13 cellular contexts compared by ENCODE assay signal in genomic region chr19:49364083-49364687, GRCh38. TPM values are rescaled to one million over a fixed set of nuclear protein-coding genes. Genes with fewer than 3 reads are reported as not detected.
DNase-seq lines count a peak whose midpoint lies in the region; ATAC-seq, FAIRE-seq and TF ChIP-seq lines count a peak whose summit lies in the region.
"Had no signal": no experiment of that assay in that cellular context is flagged by ENCODE, and none has a peak within 500 bp of the region (broad histone marks: within the 10 kb centered on the region; RNA-seq: fewer than 3 reads in every experiment).

No MANE protein-coding gene starts in this region.

- DNase-seq in K562 (ENCODE audit: extremely low read depth in 1 of 4, low spot score in 3 of 4) (peak in 2 of 4 experiments; percentile 50 to 53), right lobe of liver (no peak), A172 (ENCODE audit: low spot score) (no peak), endothelial cell (ENCODE audit: low spot score) (no peak), LoVo (ENCODE audit: low spot score) (no peak)
- no peak for DNase-seq in stimulated activated naive B cell treated with anti-CD40 and anti-IgM and Interleukin-4, amounts not matched to agents 10 μg/mL and 1 μg/mL and 100 μg/mL, for 72 hours
- DNase-seq in T-helper 2 cell treated with Interferon-gamma antibody and Interleukin-4, amounts not matched to agents 5 μg/mL and 100 μg/mL, for 36 hours (ENCODE audit: low spot score): no peak
- DNase-seq: GDM1, NCI-H345 had no signal

- peak overlapping the region; percentile 26 for H3K27ac Mint-ChIP-seq in stimulated activated naive B cell treated with anti-CD40 and anti-IgM and Interleukin-4, amounts not matched to agents 10 μg/mL and 1 μg/mL and 100 μg/mL, for 72 hours
- no peak overlapping the region for H3K27ac Mint-ChIP-seq in endothelial cell (ENCODE audit: unreplicated experiment)
- no peak overlapping the region for H3K27ac Mint-ChIP-seq in T-helper 2 cell treated with Interferon-gamma antibody and Interleukin-4, amounts not matched to agents 5 μg/mL and 100 μg/mL, for 36 hours
- H3K27ac Mint-ChIP-seq: activated T-cell treated with anti-CD3 and anti-CD28 coated beads, Interleukin-2, amount 50 U/mL, for 24 hours; memory B cell; T-helper 17 cell had no signal

- peak overlapping the region; percentile 50 to 82; a peak in 3 of 4 replicates for H3K9ac ChIP-seq in K562 (ENCODE audit: insufficient read depth in 1 of 2, low read depth in 2 of 2, low read length in 2 of 2)

- H3K4me1 Mint-ChIP-seq in stimulated activated naive B cell treated with anti-CD40 and anti-IgM and Interleukin-4, amounts not matched to agents 10 μg/mL and 1 μg/mL and 100 μg/mL, for 72 hours: peaks cover 0 to 28% of the 10 kb centered on the region in 2 donors
- H3K4me1 Mint-ChIP-seq in endothelial cell (ENCODE audit: unreplicated experiment): peaks cover 15% of the 10 kb centered on the region
- H3K4me1 Mint-ChIP-seq in T-helper 2 cell treated with Interferon-gamma antibody and Interleukin-4, amounts not matched to agents 5 μg/mL and 100 μg/mL, for 36 hours (ENCODE audit: low read depth): peaks cover 4% of the 10 kb centered on the region

- no peak for TF ChIP-seq EP300 in K562 (IDR thresholded peaks at IDR 0.05; ENCODE audit: low read length)

- peak overlapping the region; percentile 8 for H3K4me3 ChIP-seq in HEK293 (ENCODE audit: low read depth, low read length)
- peak overlapping the region; percentile 31; the same call in 1 of the 2 replicates for H3K4me3 ChIP-seq in K562
- peak overlapping the region in 2 of 3 donors; percentile 31 to 36 for H3K4me3 ChIP-seq in right lobe of liver

- H4K20me1 ChIP-seq in K562 (replicated peaks; ENCODE audit: control insufficient read depth, insufficient read depth, low read length): no peaks in the 10 kb centered on the region

- TF ChIP-seq CTCF in HEK293 (tag by site-specific recombination; IDR thresholded peaks at IDR 0.05): no peak
- no peak for TF ChIP-seq CTCF in K562 (IDR thresholded peaks at IDR 0.05 in 2 of 3, conservative IDR thresholded peaks at IDR 0.05 in 1 of 3; ENCODE audit: insufficient read depth in 2 of 3, low read depth in 1 of 3, low read length in 3 of 3)
- no peak for TF ChIP-seq CTCF in right lobe of liver (IDR thresholded peaks at IDR 0.05)
- TF ChIP-seq CTCF in endothelial cell (IDR thresholded peaks at IDR 0.05; ENCODE audit: unreplicated experiment): no peak

- peaks cover 7% of the 10 kb centered on the region; the same call in 1 of the 3 replicates for H3K79me2 ChIP-seq in K562 (ENCODE audit: control insufficient read depth, insufficient read depth, low read length)

- H2AFZ ChIP-seq in K562 (ENCODE audit: low read depth, low read length): peak overlapping the region; percentile 64

- no peak for FAIRE-seq in K562 (lab: Jason Lieb, UNC)

- TF ChIP-seq RAD21 in K562 (CRISPR knock-in tag; conservative IDR thresholded peaks at IDR 0.05 in 1 of 2, IDR thresholded peaks at IDR 0.05 in 1 of 2): no peak

- H3K4me3 Mint-ChIP-seq in stimulated activated naive B cell treated with anti-CD40 and anti-IgM and Interleukin-4, amounts not matched to agents 10 μg/mL and 1 μg/mL and 100 μg/mL, for 72 hours: no peak overlapping the region
- no peak overlapping the region for H3K4me3 Mint-ChIP-seq in endothelial cell (ENCODE audit: unreplicated experiment)
- no peak overlapping the region for H3K4me3 Mint-ChIP-seq in T-helper 2 cell treated with Interferon-gamma antibody and Interleukin-4, amounts not matched to agents 5 μg/mL and 100 μg/mL, for 36 hours
- H3K4me3 Mint-ChIP-seq: activated T-cell treated with anti-CD3 and anti-CD28 coated beads, Interleukin-2, amount 50 U/mL, for 24 hours; memory B cell; T-helper 17 cell had no signal

- H3K9me1 ChIP-seq in K562 (ENCODE audit: control insufficient read depth, insufficient read depth, low read length): no peaks in the 10 kb centered on the region

- peaks cover 14% of the 10 kb centered on the region for H3K4me1 ChIP-seq in HEK293 (ENCODE audit: control insufficient read depth, insufficient read depth, low read length)
- H3K4me1 ChIP-seq in K562 (replicated peaks in 1 of 2; ENCODE audit: control insufficient read depth in 2 of 2, insufficient read depth in 2 of 2, low read length in 2 of 2): peaks cover 14 to 52% of the 10 kb centered on the region in 2 experiments
- H3K4me1 ChIP-seq in right lobe of liver: peaks cover 0 to 8% (median 3%) of the 10 kb centered on the region in 4 donors

- peak overlapping the region; percentile 57 for H3K4me2 ChIP-seq in K562 (ENCODE audit: insufficient read depth, low read length)

- H3K36me3 ChIP-seq in HEK293 (ENCODE audit: control insufficient read depth in 2 of 2, insufficient read depth in 1 of 2, low read length in 2 of 2) (peaks cover 2 to 5% of the 10 kb centered on the region in 2 experiments; a peak in 2 of 3 replicates), K562 (ENCODE audit: control insufficient read depth, insufficient read depth, low read length) (peaks cover 5% of the 10 kb centered on the region; the same call in 1 of the 3 replicates), right lobe of liver (no peaks in the 10 kb centered on the region)

- CTCF ChIA-PET in HEK293 (lab: Yijun Ruan, JAX) (no interaction called here), K562 (lab: Yijun Ruan, JAX; ENCODE audit: low intra/inter-chr PET ratio) (interaction anchor here (0.7 kb wide), 1 partner anchor 80 kb away, joined by 4 read pairs; no protein-coding TSS in a partner anchor)

- intact Hi-C loops in K562 (cut with micrococcal nuclease): no loop called here
- intact Hi-C loops in right lobe of liver (cut with DNase I): no loop called here

- POLR2A ChIA-PET in HEK293 (lab: Yijun Ruan, JAX) (interaction anchor here (0.7 kb wide), 1 partner anchor 339 kb away, joined by 3 read pairs; no protein-coding TSS in a partner anchor), K562 (lab: Yijun Ruan, JAX) (interaction anchor here (0.6 to 1.0 kb wide), 4 partner anchors 9 to 61 kb away, joined by 3 to 5 read pairs (median 4); partner anchors contain the start of gene GFY)

- H3K27me3 Mint-ChIP-seq in stimulated activated naive B cell treated with anti-CD40 and anti-IgM and Interleukin-4, amounts not matched to agents 10 μg/mL and 1 μg/mL and 100 μg/mL, for 72 hours: no peaks in the 10 kb centered on the region
- peaks cover 15% of the 10 kb centered on the region for H3K27me3 Mint-ChIP-seq in endothelial cell (ENCODE audit: unreplicated experiment)
- H3K27me3 Mint-ChIP-seq in T-helper 2 cell treated with Interferon-gamma antibody and Interleukin-4, amounts not matched to agents 5 μg/mL and 100 μg/mL, for 36 hours (ENCODE audit: low read depth): peaks cover 32% of the 10 kb centered on the region
- H3K27me3 Mint-ChIP-seq: T-helper 17 cell had no signal

- H3K27me3 ChIP-seq in K562 (ENCODE audit: control insufficient read depth in 2 of 2, insufficient read depth in 2 of 2, low read length in 2 of 2): no peaks in the 10 kb centered on the region
- no peaks in the 10 kb centered on the region for H3K27me3 ChIP-seq in right lobe of liver

- H3K9me3 ChIP-seq in HEK293 (ENCODE audit: control insufficient read depth, insufficient read depth, low read depth, low read length) (no peaks in the 10 kb centered on the region), K562 (replicated peaks; ENCODE audit: control insufficient read depth, insufficient read depth, low read depth, low read length) (peaks cover 2% of the 10 kb centered on the region; the same call in 1 of the 2 replicates), right lobe of liver (no peaks in the 10 kb centered on the region)

- ATAC-seq in K562: no peak
- ATAC-seq in right lobe of liver: no peak
- ATAC-seq in stimulated activated naive B cell treated with anti-CD40 and anti-IgM and Interleukin-4, amounts not matched to agents 10 μg/mL and 1 μg/mL and 100 μg/mL, for 72 hours (replicated peaks): no peak

- in situ Hi-C loops in K562 (cut with MboI): no loop called here

- peaks cover 0 to under 1% of the 10 kb centered on the region in 2 donors for H3K36me3 Mint-ChIP-seq in stimulated activated naive B cell treated with anti-CD40 and anti-IgM and Interleukin-4, amounts not matched to agents 10 μg/mL and 1 μg/mL and 100 μg/mL, for 72 hours
- peaks cover 7% of the 10 kb centered on the region for H3K36me3 Mint-ChIP-seq in endothelial cell (ENCODE audit: low read depth, unreplicated experiment)
- H3K36me3 Mint-ChIP-seq in T-helper 2 cell treated with Interferon-gamma antibody and Interleukin-4, amounts not matched to agents 5 μg/mL and 100 μg/mL, for 36 hours (ENCODE audit: low read depth): no peaks in the 10 kb centered on the region
- H3K36me3 Mint-ChIP-seq: memory B cell had no signal

- no peak; the same call in 1 of the 2 replicates for TF ChIP-seq POLR2A in K562 (conservative IDR thresholded peaks at IDR 0.05)
- no peak for TF ChIP-seq POLR2A in right lobe of liver (IDR thresholded peaks at IDR 0.05)

- BruUV-seq in K562 (replicated peaks; lab: Mats Ljungman, UMichigan): no TSS peak

- H3K27ac ChIP-seq in HEK293 (ENCODE audit: extremely low read depth, low read depth, low read length) (peak overlapping the region; percentile 52; the same call in 1 of the 2 replicates), K562 (ENCODE audit: extremely low read depth, low read depth, low read length) (peak overlapping the region; percentile 73), right lobe of liver (no peak overlapping the region)

- no peaks in the 10 kb centered on the region for H3K9me3 Mint-ChIP-seq in stimulated activated naive B cell treated with anti-CD40 and anti-IgM and Interleukin-4, amounts not matched to agents 10 μg/mL and 1 μg/mL and 100 μg/mL, for 72 hours
- peaks cover 4% of the 10 kb centered on the region for H3K9me3 Mint-ChIP-seq in endothelial cell (ENCODE audit: unreplicated experiment)
- peaks cover 5% of the 10 kb centered on the region for H3K9me3 Mint-ChIP-seq in T-helper 2 cell treated with Interferon-gamma antibody and Interleukin-4, amounts not matched to agents 5 μg/mL and 100 μg/mL, for 36 hours
- H3K9me3 Mint-ChIP-seq: activated T-cell treated with anti-CD3 and anti-CD28 coated beads, Interleukin-2, amount 50 U/mL, for 24 hours; memory B cell had no signal

- WGBS in K562 (ENCODE audit: insufficient coverage, low coverage, missing lambda C conversion rate): 26% methylated on average over 19 of the region's 27 CpGs
- 71% methylated on average over 13 of the region's 27 CpGs for WGBS in right lobe of liver (ENCODE audit: insufficient coverage, low coverage, low lambda C conversion rate, missing lambda C conversion rate)

RNA-seq across cellular contexts. Expression of gene DKKL1, which starts 0.5 kb away (rescaled TPM):
- 1.1 and 1.3 TPM in 2 replicates for total RNA-seq in K562 (2011; cell fraction: chromatin; rRNA removed; ENCODE audit: low replicate concordance)
- total RNA-seq in K562 (2011; cell fraction: nucleolus; rRNA removed): 1.3 and 1.7 TPM in 2 replicates
- 1.3 and 2.3 TPM in 2 replicates for total RNA-seq in K562 (2011; cell fraction: nucleoplasm; rRNA removed)
- 1.4 and 1.7 TPM in 2 replicates for total RNA-seq in K562 (2014; rRNA removed)
- total RNA-seq in K562 (2014; rRNA removed; fragmentation: Illumina TruSeq; extraction: Trizol): 0.44 and 0.61 TPM in 2 replicates
- total RNA-seq in K562 (2015; rRNA removed; fragmentation: Illumina TruSeq; extraction: Trizol): 0.62 and 0.90 TPM in 2 replicates
- 0.69 and 1.3 TPM in 2 replicates for total RNA-seq in K562 (2021)
- 1.4 and 1.5 TPM in 2 replicates for polyA plus RNA-seq in K562 (2011; rRNA removed)
- polyA plus RNA-seq in K562 (2011; cell fraction: cytosol; rRNA removed): 1.0 and 1.1 TPM in 2 replicates
- polyA plus RNA-seq in K562 (2011; cell fraction: nucleus; rRNA removed): 1.4 TPM in 2 replicates
- polyA plus RNA-seq in K562 (2012): 0.56 and 1.2 TPM in 2 replicates
- polyA plus RNA-seq in K562 (2014; fragmentation: Illumina TruSeq; extraction: Trizol): 0.30 and 0.52 TPM in 2 replicates
- under 1 TPM; 0.15 to 0.34 TPM for polyA plus RNA-seq in K562 (2014; fragmentation: Nextera tagmentation; extraction: Ambion mirVana)
- 0.44 and 0.96 TPM in 2 replicates for polyA plus RNA-seq in K562 (2014; rRNA removed)
- polyA minus RNA-seq in K562 (2011; rRNA and poly(A)+ RNA removed): 0.66 and 0.70 TPM in 2 replicates
- 1.9 TPM in 1 of 2 replicates, not detected in the other for polyA minus RNA-seq in K562 (2011; cell fraction: cytosol; rRNA and poly(A)+ RNA removed)
- polyA minus RNA-seq in K562 (2011; cell fraction: nucleus; rRNA and poly(A)+ RNA removed): not detected in 2 replicates
- not detected for total RNA-seq in right lobe of liver
- total RNA-seq in A172 (2014; rRNA removed; shearing (Covaris generic)): 0.21 TPM in 1 of 2 replicates, not detected in the other
- 2.2 TPM for total RNA-seq in endothelial cell (ENCODE audit: unreplicated experiment)
- total RNA-seq: T-helper 17 cell had no signal

RNA-seq across cellular contexts. Expression of gene TEAD2, which starts 2.0 kb away (rescaled TPM):
- total RNA-seq in K562 (2011; cell fraction: chromatin; rRNA removed; ENCODE audit: low replicate concordance): 12.9 and 26.4 TPM in 2 replicates
- 12.1 and 13.3 TPM in 2 replicates for total RNA-seq in K562 (2011; cell fraction: nucleolus; rRNA removed)
- 15.0 and 16.8 TPM in 2 replicates for total RNA-seq in K562 (2011; cell fraction: nucleoplasm; rRNA removed)
- total RNA-seq in K562 (2014; rRNA removed) (14.7 and 15.3 TPM in 2 replicates), K562 (2014; rRNA removed; fragmentation: Illumina TruSeq; extraction: Trizol) (11.2 and 12.6 TPM in 2 replicates), K562 (2015; rRNA removed; fragmentation: Illumina TruSeq; extraction: Trizol) (12.7 and 13.9 TPM in 2 replicates), K562 (2021) (19.5 and 20.7 TPM in 2 replicates), right lobe of liver (1 to 10 TPM; 3.3 to 8.9 (median 5.3) TPM), endothelial cell (ENCODE audit: unreplicated experiment) (167 TPM)
- polyA plus RNA-seq in K562 (2011; rRNA removed) (10.7 and 12.4 TPM in 2 replicates), K562 (2014; fragmentation: Illumina TruSeq; extraction: Trizol) (25.4 and 27.0 TPM in 2 replicates), K562 (2014; fragmentation: Nextera tagmentation; extraction: Ambion mirVana) (1 to 10 TPM; 1.6 to 1.8 TPM), K562 (2014; rRNA removed) (14.2 and 18.8 TPM in 2 replicates)
- polyA plus RNA-seq in K562 (2011; cell fraction: cytosol; rRNA removed): 11.2 and 17.7 TPM in 2 replicates
- 9.4 and 15.6 TPM in 2 replicates for polyA plus RNA-seq in K562 (2011; cell fraction: nucleus; rRNA removed)
- polyA plus RNA-seq in K562 (2012): 15.9 and 17.9 TPM in 2 replicates
- polyA minus RNA-seq in K562 (2011; rRNA and poly(A)+ RNA removed): 7.2 and 9.5 TPM in 2 replicates
- 10.4 and 14.6 TPM in 2 replicates for polyA minus RNA-seq in K562 (2011; cell fraction: cytosol; rRNA and poly(A)+ RNA removed)
- polyA minus RNA-seq in K562 (2011; cell fraction: nucleus; rRNA and poly(A)+ RNA removed): 4.8 and 6.9 TPM in 2 replicates
- total RNA-seq in A172 (2014; rRNA removed; shearing (Covaris generic)): 30.3 and 37.1 TPM in 2 replicates

RNA-seq across cellular contexts. Expression of gene KASH5, which starts 23.9 kb away (rescaled TPM):
- 0.84 and 1.3 TPM in 2 replicates for total RNA-seq in K562 (2011; cell fraction: chromatin; rRNA removed; ENCODE audit: low replicate concordance)
- 1.0 and 1.8 TPM in 2 replicates for total RNA-seq in K562 (2011; cell fraction: nucleolus; rRNA removed)
- total RNA-seq in K562 (2011; cell fraction: nucleoplasm; rRNA removed): 0.44 and 0.61 TPM in 2 replicates
- total RNA-seq in K562 (2014; rRNA removed) (0.36 and 0.78 TPM in 2 replicates), K562 (2014; rRNA removed; fragmentation: Illumina TruSeq; extraction: Trizol) (0.26 and 0.44 TPM in 2 replicates), K562 (2015; rRNA removed; fragmentation: Illumina TruSeq; extraction: Trizol) (0.07 and 0.41 TPM in 2 replicates), K562 (2021) (0.20 and 0.60 TPM in 2 replicates), right lobe of liver (under 1 TPM in 1 of 6 experiments, not detected in 5; 0.32 TPM), endothelial cell (ENCODE audit: unreplicated experiment) (0.26 TPM)
- polyA plus RNA-seq in K562 (2011; rRNA removed) (0.60 and 0.70 TPM in 2 replicates), K562 (2014; fragmentation: Illumina TruSeq; extraction: Trizol) (0.19 and 0.31 TPM in 2 replicates), K562 (2014; fragmentation: Nextera tagmentation; extraction: Ambion mirVana) (under 1 TPM in 1 of 2 experiments, not detected in 1; 0.13 TPM), K562 (2014; rRNA removed) (0.84 and 3.2 TPM in 2 replicates)
- 0.54 and 1.3 TPM in 2 replicates for polyA plus RNA-seq in K562 (2011; cell fraction: cytosol; rRNA removed)
- polyA plus RNA-seq in K562 (2011; cell fraction: nucleus; rRNA removed): 1.9 and 2.2 TPM in 2 replicates
- polyA plus RNA-seq in K562 (2012): 0.44 and 1.5 TPM in 2 replicates
- polyA minus RNA-seq in K562 (2011; rRNA and poly(A)+ RNA removed): 0.12 and 0.14 TPM in 2 replicates
- polyA minus RNA-seq in K562 (2011; cell fraction: cytosol; rRNA and poly(A)+ RNA removed): not detected in 2 replicates
- not detected in 2 replicates for polyA minus RNA-seq in K562 (2011; cell fraction: nucleus; rRNA and poly(A)+ RNA removed)
- not detected in 2 replicates for total RNA-seq in A172 (2014; rRNA removed; shearing (Covaris generic))

RNA-seq across cellular contexts. Expression of gene CD37, which starts 29.0 kb away (rescaled TPM):
- 15.6 and 23.5 TPM in 2 replicates for total RNA-seq in K562 (2011; cell fraction: chromatin; rRNA removed; ENCODE audit: low replicate concordance)
- 8.3 and 13.2 TPM in 2 replicates for total RNA-seq in K562 (2011; cell fraction: nucleolus; rRNA removed)
- 12.3 and 15.8 TPM in 2 replicates for total RNA-seq in K562 (2011; cell fraction: nucleoplasm; rRNA removed)
- total RNA-seq in K562 (2014; rRNA removed) (4.0 and 5.0 TPM in 2 replicates), K562 (2014; rRNA removed; fragmentation: Illumina TruSeq; extraction: Trizol) (3.1 and 3.8 TPM in 2 replicates), K562 (2015; rRNA removed; fragmentation: Illumina TruSeq; extraction: Trizol) (5.0 and 6.2 TPM in 2 replicates), K562 (2021) (11.0 and 12.0 TPM in 2 replicates), right lobe of liver (1 to 10 TPM; 1.1 to 5.0 (median 3.5) TPM), endothelial cell (ENCODE audit: unreplicated experiment) (not detected)
- polyA plus RNA-seq in K562 (2011; rRNA removed) (2.5 and 5.8 TPM in 2 replicates), K562 (2014; fragmentation: Illumina TruSeq; extraction: Trizol) (16.3 and 19.0 TPM in 2 replicates), K562 (2014; fragmentation: Nextera tagmentation; extraction: Ambion mirVana) (1 to 10 TPM; 7.4 to 8.3 TPM), K562 (2014; rRNA removed) (10.8 and 11.0 TPM in 2 replicates)
- 7.5 and 9.8 TPM in 2 replicates for polyA plus RNA-seq in K562 (2011; cell fraction: cytosol; rRNA removed)
- polyA plus RNA-seq in K562 (2011; cell fraction: nucleus; rRNA removed): 21.2 and 22.5 TPM in 2 replicates
- 14.6 and 37.6 TPM in 2 replicates for polyA plus RNA-seq in K562 (2012)
- 3.6 and 5.2 TPM in 2 replicates for polyA minus RNA-seq in K562 (2011; rRNA and poly(A)+ RNA removed)
- polyA minus RNA-seq in K562 (2011; cell fraction: cytosol; rRNA and poly(A)+ RNA removed): 5.4 and 7.6 TPM in 2 replicates
- 3.6 and 3.8 TPM in 2 replicates for polyA minus RNA-seq in K562 (2011; cell fraction: nucleus; rRNA and poly(A)+ RNA removed)
- total RNA-seq in A172 (2014; rRNA removed; shearing (Covaris generic)): not detected in 2 replicates

RNA-seq across cellular contexts. Expression of gene SLC6A16, which starts 39.2 kb away (rescaled TPM):
- 2.9 and 6.2 TPM in 2 replicates for total RNA-seq in K562 (2011; cell fraction: chromatin; rRNA removed; ENCODE audit: low replicate concordance)
- total RNA-seq in K562 (2011; cell fraction: nucleolus; rRNA removed): 2.0 and 2.6 TPM in 2 replicates
- total RNA-seq in K562 (2011; cell fraction: nucleoplasm; rRNA removed): 3.0 and 3.2 TPM in 2 replicates
- total RNA-seq in K562 (2014; rRNA removed): 0.05 TPM in 1 of 2 replicates, not detected in the other
- 0.35 and 0.36 TPM in 2 replicates for total RNA-seq in K562 (2014; rRNA removed; fragmentation: Illumina TruSeq; extraction: Trizol)
- 0.15 and 0.22 TPM in 2 replicates for total RNA-seq in K562 (2015; rRNA removed; fragmentation: Illumina TruSeq; extraction: Trizol)
- total RNA-seq in K562 (2021): 0.67 and 0.95 TPM in 2 replicates
- polyA plus RNA-seq in K562 (2011; rRNA removed): 0.37 and 0.52 TPM in 2 replicates
- polyA plus RNA-seq in K562 (2011; cell fraction: cytosol; rRNA removed): 0.27 and 0.30 TPM in 2 replicates
- 1.4 and 1.6 TPM in 2 replicates for polyA plus RNA-seq in K562 (2011; cell fraction: nucleus; rRNA removed)
- 0.37 and 0.76 TPM in 2 replicates for polyA plus RNA-seq in K562 (2012)
- polyA plus RNA-seq in K562 (2014; fragmentation: Illumina TruSeq; extraction: Trizol): 0.09 and 0.48 TPM in 2 replicates
- under 1 TPM; 0.35 to 0.46 TPM for polyA plus RNA-seq in K562 (2014; fragmentation: Nextera tagmentation; extraction: Ambion mirVana)
- polyA plus RNA-seq in K562 (2014; rRNA removed): 0.66 and 0.80 TPM in 2 replicates
- polyA minus RNA-seq in K562 (2011; rRNA and poly(A)+ RNA removed): 0.27 and 1.1 TPM in 2 replicates
- polyA minus RNA-seq in K562 (2011; cell fraction: cytosol; rRNA and poly(A)+ RNA removed): 0.38 TPM in 1 of 2 replicates, not detected in the other
- polyA minus RNA-seq in K562 (2011; cell fraction: nucleus; rRNA and poly(A)+ RNA removed): 0.40 and 0.44 TPM in 2 replicates
- total RNA-seq in right lobe of liver: 1 to 10 TPM in 4 of 6 experiments, under 1 TPM in 2; 0.25 to 4.6 (median 2.4) TPM
- not detected in 2 replicates for total RNA-seq in A172 (2014; rRNA removed; shearing (Covaris generic))
- total RNA-seq in endothelial cell (ENCODE audit: unreplicated experiment): 4.0 TPM

Comparison
In these comparisons a context has a peak if more than half of its experiments do, and no peak if none do; other contexts are left out.
1. H3K27ac ChIP-seq: peak in HEK293 (single experiment) and K562 (single experiment); none in right lobe of liver (0 of 3).
2. Of the 44 proteins assayed by ChIP-seq in both K562 and HEK293: peak only in K562: none; only in HEK293: ZNF449; in both: none; in neither: 42; mixed calls (peak in some experiments, not most) for 1.
3. Peak in every context shown above with its lines, with median percentiles within 50 percentile points of each other: H3K4me3 ChIP-seq.